In the genomic region with DNA sequence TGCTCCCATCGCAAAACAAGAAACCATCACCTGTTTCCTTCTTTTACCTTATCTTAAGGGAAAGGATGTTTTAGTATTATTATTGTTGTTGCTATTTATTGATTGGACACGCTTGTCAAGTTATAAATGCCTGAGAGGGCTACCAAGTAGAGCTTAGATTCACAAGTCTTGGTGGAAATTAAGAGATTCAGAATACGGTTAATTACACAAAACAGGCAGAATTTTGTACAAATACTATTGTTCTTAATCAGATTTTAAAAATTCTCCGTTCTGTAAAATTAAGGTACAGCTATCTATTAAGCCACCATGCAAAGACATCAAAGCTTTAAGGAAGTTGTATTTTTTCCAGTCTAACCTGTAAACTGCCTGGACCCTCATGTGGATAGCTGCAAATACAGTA, we compare ENCODE assay signal across 14 cellular contexts. TPM values are rescaled to one million over a fixed set of nuclear protein-coding genes. Genes with fewer than 3 reads are reported as not detected.
DNase-seq lines count a peak whose midpoint lies in the region; ATAC-seq and TF ChIP-seq lines count a peak whose summit lies in the region.
"Had no signal": no experiment of that assay in that cellular context is flagged by ENCODE, and none has a peak within 500 bp of the region (broad histone marks: within the 10 kb centered on the region; RNA-seq: fewer than 3 reads in every experiment).

No MANE protein-coding gene starts in this region.

- intact Hi-C loops in CD4-positive, alpha-beta memory T cell (cut with micrococcal nuclease), result no loop called here
- intact Hi-C loops in IMR-90 (cut with micrococcal nuclease), result loop anchor here (2.0 to 10.0 kb wide), 6 partner anchors 109 to 748 kb away; no protein-coding TSS in a partner anchor
- intact Hi-C loops in mucosa of descending colon (cut with DNase I, micrococcal nuclease), result loop anchor here in 1 of 2 donors (5.0 to 10.0 kb wide), 2 partner anchors 152 to 476 kb away; no protein-coding TSS in a partner anchor

- no TSS peak for BruUV-seq in IMR-90 (replicated peaks; lab: Mats Ljungman, UMichigan)

- no peak overlapping the region for H3K27ac Mint-ChIP-seq in CD4-positive, alpha-beta memory T cell
- H3K27ac Mint-ChIP-seq in effector memory CD8-positive, alpha-beta T cell, result no peak overlapping the region
- H3K27ac Mint-ChIP-seq: activated CD4-positive, alpha-beta memory T cell treated with anti-CD3 and anti-CD28 coated beads, Interleukin-2, amount 10 ng/mL, durations not matched to agents 7 days and 5 days; activated naive CD4-positive, alpha-beta T cell treated with anti-CD3 and anti-CD28 coated beads, Interleukin-2, amount 50 U/mL, for 24 hours had no signal

- H3K23ac ChIP-seq in IMR-90 (ENCODE audit: low read depth, low read length) (no peak overlapping the region), neuronal stem cell (ENCODE audit: low read depth, low read length, poor library complexity) (no peak overlapping the region)

- no peak overlapping the region for H2BK20ac ChIP-seq in IMR-90 (ENCODE audit: low read depth, low read length)

- H3K9me3 ChIP-seq in CD4-positive, alpha-beta memory T cell (ENCODE audit: control insufficient read depth in 1 of 2, low read length in 2 of 2), result no peaks in the 10 kb centered on the region
- no peaks in the 10 kb centered on the region for H3K9me3 ChIP-seq in IMR-90 (ENCODE audit: control insufficient read depth, insufficient read depth, low read length)
- no peaks in the 10 kb centered on the region for H3K9me3 ChIP-seq in neuronal stem cell (replicated peaks in 1 of 2; ENCODE audit: control insufficient read depth in 2 of 2, insufficient read depth in 1 of 2, low read depth in 1 of 2, low read length in 2 of 2)
- no peaks in the 10 kb centered on the region for H3K9me3 ChIP-seq in mucosa of descending colon
- H3K9me3 ChIP-seq: gastroesophageal sphincter had no signal

- peaks cover 0 to 12% (median 2%) of the 10 kb centered on the region in 8 donors for H3K9me3 Mint-ChIP-seq in CD4-positive, alpha-beta memory T cell
- H3K9me3 Mint-ChIP-seq in effector memory CD8-positive, alpha-beta T cell, result no peaks in the 10 kb centered on the region
- H3K9me3 Mint-ChIP-seq: activated CD4-positive, alpha-beta memory T cell treated with anti-CD3 and anti-CD28 coated beads, Interleukin-2, amount 10 ng/mL, durations not matched to agents 7 days and 5 days; activated naive CD4-positive, alpha-beta T cell treated with anti-CD3 and anti-CD28 coated beads, Interleukin-2, amount 50 U/mL, for 24 hours had no signal

- H4K8ac ChIP-seq in IMR-90 (ENCODE audit: low read depth in 2 of 2, low read length in 2 of 2) (no peak overlapping the region), neuronal stem cell (ENCODE audit: low read depth, low read length) (no peak overlapping the region)

- no peaks in the 10 kb centered on the region for H3K9me1 ChIP-seq in IMR-90 (ENCODE audit: insufficient read depth, low read length)

- no peak overlapping the region for H3K27ac ChIP-seq in CD4-positive, alpha-beta memory T cell (ENCODE audit: low read depth, low read length)
- H3K27ac ChIP-seq in IMR-90 (ENCODE audit: insufficient read depth, low read length) (no peak overlapping the region), neuronal stem cell (replicated peaks; ENCODE audit: low read length) (no peak overlapping the region)

- H3K4me1 ChIP-seq in CD4-positive, alpha-beta memory T cell (ENCODE audit: insufficient read depth, low read length), result peaks cover 18% of the 10 kb centered on the region
- H3K4me1 ChIP-seq in IMR-90 (ENCODE audit: control insufficient read depth, insufficient read depth, low read length) (0 out of 2 replicates have a peak, but pooled peaks cover 2% of the 10 kb centered on the region), neuronal stem cell (ENCODE audit: control insufficient read depth in 2 of 2, insufficient read depth in 1 of 2, low read depth in 1 of 2, low read length in 2 of 2) (peaks cover 2 to 10% of the 10 kb centered on the region in 2 donors), mucosa of descending colon (ENCODE audit: low read depth) (peaks cover 10% of the 10 kb centered on the region)

- H4K20me1 ChIP-seq in IMR-90 (ENCODE audit: insufficient read depth, low read length), result no peaks in the 10 kb centered on the region

- H3K36me3 ChIP-seq in CD4-positive, alpha-beta memory T cell (ENCODE audit: insufficient read depth, low read length), result no peaks in the 10 kb centered on the region
- H3K36me3 ChIP-seq in IMR-90 (ENCODE audit: control insufficient read depth, insufficient read depth, low read length), result no peaks in the 10 kb centered on the region
- H3K36me3 ChIP-seq in neuronal stem cell (replicated peaks in 1 of 2; ENCODE audit: control insufficient read depth in 2 of 2, insufficient read depth in 2 of 2, low read length in 2 of 2), result no peaks in the 10 kb centered on the region
- H3K36me3 ChIP-seq in mucosa of descending colon (ENCODE audit: low read depth), result no peaks in the 10 kb centered on the region
- H3K36me3 ChIP-seq: gastroesophageal sphincter had no signal

- no peak for DNase-seq in CD4-positive, alpha-beta memory T cell
- DNase-seq in IMR-90, result no peak
- DNase-seq in effector memory CD8-positive, alpha-beta T cell, result no peak
- no peak for DNase-seq in neuronal stem cell (ENCODE audit: low spot score)
- no peak for DNase-seq in mucosa of descending colon
- no peak for DNase-seq in T-helper 1 cell
- DNase-seq: activated CD4-positive, alpha-beta memory T cell treated with anti-CD3 and anti-CD28 coated beads, Interleukin-2, amount 10 ng/mL, durations not matched to agents 7 days and 5 days; NCI-H226; stimulated activated naive CD4-positive, alpha-beta T cell had no signal

- H3K27me3 Mint-ChIP-seq in CD4-positive, alpha-beta memory T cell, result peaks cover 21 to 24% of the 10 kb centered on the region in 2 donors
- H3K27me3 Mint-ChIP-seq in effector memory CD8-positive, alpha-beta T cell, result peaks cover 24 to 26% of the 10 kb centered on the region in 2 donors

- no peak overlapping the region for H2BK120ac ChIP-seq in IMR-90 (ENCODE audit: low read depth, low read length)
- H2BK120ac ChIP-seq in neuronal stem cell (ENCODE audit: low read depth, low read length), result no peak overlapping the region

- H4K5ac ChIP-seq in IMR-90 (ENCODE audit: low read depth, low read length), result no peak overlapping the region

- H3K14ac ChIP-seq in IMR-90 (replicated peaks; ENCODE audit: low read depth, low read length) (no peak overlapping the region), neuronal stem cell (ENCODE audit: low read length) (no peak overlapping the region)

- no peak overlapping the region for H2AK9ac ChIP-seq in IMR-90 (replicated peaks; ENCODE audit: low read depth, low read length, poor library complexity)

- POLR2A ChIA-PET in CD4-positive, alpha-beta memory T cell (lab: Charles Lee; ENCODE audit: partially characterized antibody), result no interaction called here
- POLR2A ChIA-PET in IMR-90 (lab: Charles Lee; ENCODE audit: unreplicated experiment), result no interaction called here

- H2BK5ac ChIP-seq in IMR-90 (ENCODE audit: low read depth, low read length, poor library complexity, severe bottlenecking), result no peak overlapping the region
- H2BK5ac ChIP-seq in neuronal stem cell (ENCODE audit: low read length), result no peak overlapping the region

- H3K4ac ChIP-seq in IMR-90 (ENCODE audit: low read depth, low read length) (no peak overlapping the region), neuronal stem cell (ENCODE audit: low read length) (no peak overlapping the region)

- H2AK5ac ChIP-seq in IMR-90 (ENCODE audit: low read depth, low read length) (no peak overlapping the region), neuronal stem cell (ENCODE audit: low read depth, low read length) (no peak overlapping the region)

- no peak overlapping the region for H3K56ac ChIP-seq in IMR-90 (ENCODE audit: extremely low read depth, insufficient read depth, low read length)

- H3K4me3 Mint-ChIP-seq in CD4-positive, alpha-beta memory T cell, result peak overlapping the region in 6 of 8 donors; percentile 15 to 62 (median 50)
- H3K4me3 Mint-ChIP-seq in effector memory CD8-positive, alpha-beta T cell, result peak overlapping the region; percentile 62 to 88

- H2BK15ac ChIP-seq in IMR-90 (ENCODE audit: low read depth, low read length) (no peak overlapping the region; the same call in 2 of the 3 replicates), neuronal stem cell (ENCODE audit: low read length) (no peak overlapping the region)

- H3K79me1 ChIP-seq in IMR-90 (ENCODE audit: low read depth in 1 of 2, low read length in 2 of 2), result peaks cover 6 to 12% of the 10 kb centered on the region in 2 experiments
- H3K79me1 ChIP-seq in neuronal stem cell (ENCODE audit: low read depth, low read length), result peaks cover 2% of the 10 kb centered on the region

- H2AFZ ChIP-seq in IMR-90 (replicated peaks; ENCODE audit: low read length, poor library complexity) (no peak overlapping the region), neuronal stem cell (ENCODE audit: low read length) (peak overlapping the region; percentile 78)

- TF ChIP-seq POLR2A in IMR-90 (IDR thresholded peaks at IDR 0.05; ENCODE audit: low read depth, low read length), result no peak

- in situ Hi-C loops in IMR-90 (cut with MboI; ENCODE audit: low sequenced_read_pairs), result loop anchor here (10.0 to 25.0 kb wide), 2 partner anchors 478 to 484 kb away; no protein-coding TSS in a partner anchor

- peak overlapping the region; percentile 30; the same call in 1 of the 2 replicates for H3K4me2 ChIP-seq in IMR-90 (ENCODE audit: low read depth, low read length)
- H3K4me2 ChIP-seq in neuronal stem cell (ENCODE audit: insufficient read depth, low read length, poor library complexity, severe bottlenecking), result no peak overlapping the region

- H3K4me1 Mint-ChIP-seq in CD4-positive, alpha-beta memory T cell, result peaks cover 3 to 20% (median 8%) of the 10 kb centered on the region in 4 donors
- H3K4me1 Mint-ChIP-seq in effector memory CD8-positive, alpha-beta T cell (ENCODE audit: low read depth in 2 of 2), result peaks cover 6 to 10% of the 10 kb centered on the region in 2 donors

- WGBS in IMR-90 (ENCODE audit: extremely low coverage in 2 of 2, insufficient read length in 1 of 2), 2 experiments, result no CpG with 5 or more reads among the region's 4 CpGs
- no CpG with 5 or more reads among the region's 4 CpGs for WGBS in neuronal stem cell (ENCODE audit: extremely low coverage in 2 of 2, insufficient read length in 2 of 2, insufficient replicate concordance in 1 of 2), 2 donors

- H3K27me3 ChIP-seq in CD4-positive, alpha-beta memory T cell (ENCODE audit: insufficient read depth, low read length), result peaks cover 37% of the 10 kb centered on the region
- H3K27me3 ChIP-seq in IMR-90 (ENCODE audit: control insufficient read depth, insufficient read depth, low read length) (no peaks in the 10 kb centered on the region), neuronal stem cell (ENCODE audit: control insufficient read depth in 3 of 3, insufficient read depth in 3 of 3, low read depth in 1 of 3, low read length in 3 of 3) (no peaks in the 10 kb centered on the region)

- TF ChIP-seq RAD21 in IMR-90 (IDR thresholded peaks at IDR 0.05; ENCODE audit: low read length), result no peak

- no peak overlapping the region for H2BK12ac ChIP-seq in neuronal stem cell (ENCODE audit: low read length)

- CTCF ChIA-PET in CD4-positive, alpha-beta memory T cell (lab: Charles Lee; ENCODE audit: partially characterized antibody), result interaction anchor here (0.6 kb wide), 1 partner anchor 901 kb away, joined by 3 read pairs; no protein-coding TSS in a partner anchor
- CTCF ChIA-PET in IMR-90 (lab: Yijun Ruan, JAX), result interaction anchor here (0.8 kb wide), 1 partner anchor 485 kb away, joined by 4 read pairs; no protein-coding TSS in a partner anchor

- TF ChIP-seq CTCF in IMR-90 (conservative IDR thresholded peaks at IDR 0.05; ENCODE audit: low read depth, low read length) (no peak), mucosa of descending colon (IDR thresholded peaks at IDR 0.05) (no peak)

- ATAC-seq in IMR-90 (ENCODE audit: low read depth), result no peak
- no peak for ATAC-seq in effector memory CD8-positive, alpha-beta T cell (replicated peaks)
- ATAC-seq in mucosa of descending colon, result no peak
- ATAC-seq in GM21381 (IDR thresholded peaks at IDR 0.05; ENCODE audit: unreplicated experiment), result no peak
- ATAC-seq: gastroesophageal sphincter, Panc1 had no signal

- H3K18ac ChIP-seq in IMR-90 (ENCODE audit: low read depth, low read length) (no peak overlapping the region), neuronal stem cell (ENCODE audit: low read length) (no peak overlapping the region)

- H4K91ac ChIP-seq in IMR-90 (ENCODE audit: insufficient read depth, low read depth, low read length) (no peak overlapping the region), neuronal stem cell (ENCODE audit: low read depth, low read length, poor library complexity) (no peak overlapping the region)

- H3K9ac ChIP-seq in IMR-90 (ENCODE audit: low read depth, low read length), result no peak overlapping the region
- H3K9ac ChIP-seq in neuronal stem cell (ENCODE audit: low read depth, low read length, poor library complexity), result no peak overlapping the region

- dilution Hi-C loops in IMR-90 (cut with HindIII; ENCODE audit: low sequenced_read_pairs, unreplicated experiment), result no loop called here

- no peak overlapping the region for H3K4me3 ChIP-seq in CD4-positive, alpha-beta memory T cell (ENCODE audit: low read length in 2 of 2)
- peak overlapping the region; percentile 59; the same call in 1 of the 2 replicates for H3K4me3 ChIP-seq in IMR-90 (ENCODE audit: insufficient read depth, low read depth, low read length)
- peak overlapping the region in 1 of 2 donors; percentile 50 for H3K4me3 ChIP-seq in neuronal stem cell (ENCODE audit: low read length in 2 of 2)
- H3K4me3 ChIP-seq in mucosa of descending colon, result no peak overlapping the region

- H3K36me3 Mint-ChIP-seq in CD4-positive, alpha-beta memory T cell, result no peaks in the 10 kb centered on the region
- H3K36me3 Mint-ChIP-seq in effector memory CD8-positive, alpha-beta T cell (ENCODE audit: insufficient read depth), result peaks cover 5% of the 10 kb centered on the region

RNA-seq across cellular contexts. Expression of a gene that starts 1.1 kb away (rescaled TPM):
- total RNA-seq in CD4-positive, alpha-beta memory T cell, result not detected
- polyA plus RNA-seq in CD4-positive, alpha-beta memory T cell, result not detected
- total RNA-seq in IMR-90 (2012; rRNA removed), result 44.7 and 59.3 TPM in 2 replicates
- polyA plus RNA-seq in IMR-90 (2012; rRNA removed), result 21.5 and 30.2 TPM in 2 replicates
- polyA plus RNA-seq in IMR-90 (2012; cell fraction: cytosol; rRNA removed), result 18.6 and 25.8 TPM in 2 replicates
- 17.7 and 26.3 TPM in 2 replicates for polyA plus RNA-seq in IMR-90 (2012; cell fraction: nucleus; rRNA removed; ENCODE audit: low replicate concordance)
- polyA plus RNA-seq in neuronal stem cell (2013, experiment 1 of 2), result 68.4 TPM
- polyA plus RNA-seq in neuronal stem cell (2013, experiment 2 of 2), result 71.0 TPM
- 10 to 100 TPM in 1 of 3 donors, 1 to 10 TPM in 2; 3.2 to 11.6 (median 7.9) TPM for total RNA-seq in mucosa of descending colon
- total RNA-seq: activated CD4-positive, alpha-beta memory T cell treated with anti-CD3 and anti-CD28 coated beads, Interleukin-2, amount 10 ng/mL, durations not matched to agents 7 days and 5 days; T-helper 2 cell treated with Interferon-gamma antibody and Interleukin-4, amounts not matched to agents 100 ng/mL and 5 ng/mL, for 36 hours had no signal

Comparison
In these comparisons a context has a peak if more than half of its experiments do, and no peak if none do; other contexts are left out.
1. RNA of a gene that starts 1.1 kb away (total RNA-seq): 44.7 to 59.3 TPM in IMR-90 and 3.2 to 11.6 TPM in mucosa of descending colon; not detected in CD4-positive, alpha-beta memory T cell; every median in the first group is over 4 times any median in the second.